In the genomic region with DNA sequence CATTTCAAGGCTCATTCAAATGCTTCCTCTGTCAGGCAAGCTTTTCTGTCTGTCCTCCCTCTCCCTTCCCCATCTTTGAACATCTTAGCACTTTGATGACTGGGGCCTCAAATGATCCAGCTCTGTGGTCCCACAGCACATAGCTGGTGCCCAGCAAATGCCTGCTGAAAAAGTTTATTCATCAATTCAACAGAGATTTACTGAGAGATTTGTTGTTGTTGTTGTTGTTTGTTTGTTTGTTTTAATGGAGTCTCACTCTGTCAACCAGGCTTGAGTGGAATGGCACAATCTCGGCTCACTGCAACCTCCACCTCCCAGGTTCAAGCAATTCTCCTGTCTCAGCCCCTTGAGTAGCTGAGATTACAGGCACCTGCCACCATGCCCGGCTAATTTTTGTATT, we compare ENCODE assay signal across 1 cellular context.
A peak's percentile ranks its signal among the peaks of the same experiment; 100 is the strongest.
TF ChIP-seq lines count a peak whose summit lies in the region.

No MANE protein-coding gene starts in this region.

TF ChIP-seq in HEK293, 187 proteins besides CTCF, POLR2A, EP300 and RAD21 (continued from another document):
- TF ChIP-seq, protein P1, sequence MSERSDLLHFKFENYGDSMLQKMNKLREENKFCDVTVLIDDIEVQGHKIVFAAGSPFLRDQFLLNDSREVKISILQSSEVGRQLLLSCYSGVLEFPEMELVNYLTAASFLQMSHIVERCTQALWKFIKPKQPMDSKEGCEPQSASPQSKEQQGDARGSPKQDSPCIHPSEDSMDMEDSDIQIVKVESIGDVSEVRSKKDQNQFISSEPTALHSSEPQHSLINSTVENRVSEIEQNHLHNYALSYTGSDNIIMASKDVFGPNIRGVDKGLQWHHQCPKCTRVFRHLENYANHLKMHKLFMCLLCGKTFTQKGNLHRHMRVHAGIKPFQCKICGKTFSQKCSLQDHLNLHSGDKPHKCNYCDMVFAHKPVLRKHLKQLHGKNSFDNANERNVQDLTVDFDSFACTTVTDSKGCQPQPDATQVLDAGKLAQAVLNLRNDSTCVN (tag by site-specific recombination; optimal IDR thresholded peaks at IDR 0.05): no peak
- TF ChIP-seq ZNF335 (tag by site-specific recombination; conservative IDR thresholded peaks at IDR 0.05) (peak; percentile 95), ZNF366 (tag by site-specific recombination; conservative IDR thresholded peaks at IDR 0.05) (no peak)
